In genomic region chr6:150248300-150248699, GRCh38 we compare ENCODE assay signal across 23 cellular contexts.
DNase-seq lines count a peak whose midpoint lies in the region; ATAC-seq and TF ChIP-seq lines count a peak whose summit lies in the region.
"Had no signal": no experiment of that assay in that cellular context is flagged by ENCODE, and none has a peak within 500 bp of the region (broad histone marks: within the 10 kb centered on the region; RNA-seq: fewer than 3 reads in every experiment).

No MANE protein-coding gene starts in this region.

- no peaks in the 10 kb centered on the region for H3K36me3 ChIP-seq in vagina
- H3K36me3 ChIP-seq: BE2C had no signal

- H3K9me3 Mint-ChIP-seq in stimulated activated naive CD8-positive, alpha-beta T cell treated with anti-CD3 and anti-CD28 coated beads, Interleukin-15, amount 100 ng/mL, for 72 hours, result peaks cover 7 to 11% of the 10 kb centered on the region in 2 donors
- H3K9me3 Mint-ChIP-seq in stimulated activated effector memory CD8-positive, alpha-beta T cell treated with anti-CD3 and anti-CD28 coated beads, Interleukin-12 subunit alpha, Interleukin-12 subunit beta, amount 100 ng/mL, for 72 hours, result peaks cover 9% of the 10 kb centered on the region

- no peak for DNase-seq in stimulated activated naive CD8-positive, alpha-beta T cell treated with anti-CD3 and anti-CD28 coated beads, Interleukin-15, amount 100 ng/mL, for 72 hours
- DNase-seq in stimulated activated naive CD8-positive, alpha-beta T cell treated with anti-CD3 and anti-CD28 coated beads, Interleukin-15, Interleukin-2, amounts not matched to agents 100 U/mL and 50 U/mL, for 24 hours, result no peak
- DNase-seq in GM12865 (ENCODE audit: low read depth), result peak; percentile 10
- no peak for DNase-seq in stimulated activated effector memory CD8-positive, alpha-beta T cell treated with anti-CD3 and anti-CD28 coated beads, Interleukin-12 subunit alpha, Interleukin-12 subunit beta, amount 100 ng/mL, for 72 hours (ENCODE audit: low spot score in 2 of 2)
- no peak for DNase-seq in stimulated activated naive CD4-positive, alpha-beta T cell treated with Interleukin-2 at 50 U/mL for 16 hours (lab: John Stamatoyannopoulos, UW)
- no peak for DNase-seq in vagina (ENCODE audit: extremely low spot score in 2 of 2)
- DNase-seq: 8988T; ACHN; BE2C; C1 segment of cervical spinal cord; CD4-positive, alpha-beta memory T cell; CD4-positive, CD25-positive, alpha-beta regulatory T cell; CD8-positive, alpha-beta memory T cell; COR-L47; DMS 273 treated with DMSO at 0.1 percent for 48 hours; DMS153; DMS53; DMS79; DND-41; EL; GDM1 had no signal

- intact Hi-C loops in vagina (cut with DNase I), result no loop called here

- no peak overlapping the region for H3K4me3 ChIP-seq in GM12865 (ENCODE audit: low read depth, low read length)
- no peak overlapping the region for H3K4me3 ChIP-seq in vagina
- H3K4me3 ChIP-seq: BLaER1 had no signal

- no peak for TF ChIP-seq POLR2A in vagina (IDR thresholded peaks at IDR 0.05)

- H3K27ac Mint-ChIP-seq in stimulated activated naive CD8-positive, alpha-beta T cell treated with anti-CD3 and anti-CD28 coated beads, Interleukin-15, amount 100 ng/mL, for 72 hours, result no peak overlapping the region
- no peak overlapping the region for H3K27ac Mint-ChIP-seq in stimulated activated effector memory CD8-positive, alpha-beta T cell treated with anti-CD3 and anti-CD28 coated beads, Interleukin-12 subunit alpha, Interleukin-12 subunit beta, amount 100 ng/mL, for 72 hours
- H3K27ac Mint-ChIP-seq: CD14-positive monocyte; CD4-positive, alpha-beta memory T cell; CD4-positive, CD25-positive, alpha-beta regulatory T cell had no signal

- no peaks in the 10 kb centered on the region for H3K36me3 Mint-ChIP-seq in stimulated activated effector memory CD8-positive, alpha-beta T cell treated with anti-CD3 and anti-CD28 coated beads, Interleukin-12 subunit alpha, Interleukin-12 subunit beta, amount 100 ng/mL, for 72 hours
- H3K36me3 Mint-ChIP-seq: CD14-positive monocyte; CD4-positive, CD25-positive, alpha-beta regulatory T cell had no signal

- no peak overlapping the region for H3K4me3 Mint-ChIP-seq in stimulated activated naive CD8-positive, alpha-beta T cell treated with anti-CD3 and anti-CD28 coated beads, Interleukin-15, amount 100 ng/mL, for 72 hours
- no peak overlapping the region for H3K4me3 Mint-ChIP-seq in stimulated activated effector memory CD8-positive, alpha-beta T cell treated with anti-CD3 and anti-CD28 coated beads, Interleukin-12 subunit alpha, Interleukin-12 subunit beta, amount 100 ng/mL, for 72 hours
- H3K4me3 Mint-ChIP-seq: CD14-positive monocyte; CD4-positive, alpha-beta memory T cell; CD4-positive, CD25-positive, alpha-beta regulatory T cell; CD8-positive, alpha-beta memory T cell had no signal

- no peaks in the 10 kb centered on the region for H3K9me3 ChIP-seq in vagina
- H3K9me3 ChIP-seq: BE2C had no signal

- no peak for TF ChIP-seq CTCF in GM12865 (IDR thresholded peaks at IDR 0.05; ENCODE audit: insufficient read depth, low read depth, low read length, missing control alignments)
- no peak for TF ChIP-seq CTCF in vagina (IDR thresholded peaks at IDR 0.05)

- no peaks in the 10 kb centered on the region for H3K27me3 ChIP-seq in vagina
- H3K27me3 ChIP-seq: BE2C, BLaER1 had no signal

- H3K4me1 ChIP-seq in vagina, result peaks cover 8% of the 10 kb centered on the region
- H3K4me1 ChIP-seq: BE2C, BLaER1 had no signal

- H3K27me3 Mint-ChIP-seq in stimulated activated naive CD8-positive, alpha-beta T cell treated with anti-CD3 and anti-CD28 coated beads, Interleukin-15, amount 100 ng/mL, for 72 hours, result peaks cover 19% of the 10 kb centered on the region
- H3K27me3 Mint-ChIP-seq: CD4-positive, alpha-beta memory T cell had no signal

- no peak overlapping the region for H3K27ac ChIP-seq in vagina
- H3K27ac ChIP-seq: BLaER1 had no signal

- ATAC-seq in stimulated activated naive CD8-positive, alpha-beta T cell treated with anti-CD3 and anti-CD28 coated beads, Interleukin-15, amount 100 ng/mL, for 72 hours, result peak; percentile 57
- ATAC-seq in stimulated activated naive CD8-positive, alpha-beta T cell treated with anti-CD3 and anti-CD28 coated beads, Interleukin-15, Interleukin-2, amounts not matched to agents 100 U/mL and 50 U/mL, for 24 hours, result no peak
- ATAC-seq in stimulated activated effector memory CD8-positive, alpha-beta T cell treated with anti-CD3 and anti-CD28 coated beads, Interleukin-12 subunit alpha, Interleukin-12 subunit beta, amount 100 ng/mL, for 72 hours, result peak; percentile 43

- H3K4me1 Mint-ChIP-seq in stimulated activated naive CD8-positive, alpha-beta T cell treated with anti-CD3 and anti-CD28 coated beads, Interleukin-15, amount 100 ng/mL, for 72 hours, result peaks cover 8% of the 10 kb centered on the region
- H3K4me1 Mint-ChIP-seq in stimulated activated effector memory CD8-positive, alpha-beta T cell treated with anti-CD3 and anti-CD28 coated beads, Interleukin-12 subunit alpha, Interleukin-12 subunit beta, amount 100 ng/mL, for 72 hours, result peaks cover 9% of the 10 kb centered on the region
- H3K4me1 Mint-ChIP-seq: CD14-positive monocyte; CD4-positive, alpha-beta memory T cell; CD4-positive, CD25-positive, alpha-beta regulatory T cell had no signal
